Comparison of ENCODE assay signal across 8 cellular contexts in genomic region chr19:14536926-14537692, GRCh38. TPM values are rescaled to one million over a fixed set of nuclear protein-coding genes. Genes with fewer than 3 reads are reported as not detected.
A peak's percentile ranks its signal among the peaks of the same experiment; 100 is the strongest.
DNase-seq lines count a peak whose midpoint lies in the region; ATAC-seq and TF ChIP-seq lines count a peak whose summit lies in the region.

No MANE protein-coding gene starts in this region.

- 13 to 36% methylated on average over 24 of the region's 24 CpGs for WGBS in sigmoid colon, 2 donors

- DNase-seq in CD4-positive, CD25-positive, alpha-beta regulatory T cell: peak in 1 of 3 donors; percentile 80
- peak; percentile 69 for DNase-seq in NCI-H2029 (lab: John Stamatoyannopoulos, UW)
- peak; percentile 47 for DNase-seq in activated naive CD8-positive, alpha-beta T cell treated with anti-CD3 and anti-CD28 coated beads for 36 hours
- DNase-seq in iPS DF 19.7 (ENCODE audit: low read depth, low spot score): peak; percentile 93
- DNase-seq in stimulated activated CD4-positive, alpha-beta T cell treated with anti-CD3 and anti-CD28 coated beads, Interleukin-2, amount 100 ng/mL, for 4 hours (ENCODE audit: low read depth): peak; percentile 24
- DNase-seq in sigmoid colon: no peak
- no peak for DNase-seq in NCI-H524 treated with DMSO at 0.1 percent for 48 hours (lab: John Stamatoyannopoulos, UW)

- intact Hi-C loops in sigmoid colon (cut with DNase I): no loop called here

- TF ChIP-seq EP300 in sigmoid colon (IDR thresholded peaks at IDR 0.05): no peak

- peak; percentile 43 to 50 for ATAC-seq in CD4-positive, CD25-positive, alpha-beta regulatory T cell (ENCODE audit: low read depth in 2 of 2)
- no peak for ATAC-seq in HG03460 (IDR thresholded peaks at IDR 0.05; ENCODE audit: unreplicated experiment)

- no peak overlapping the region for H3K4me3 ChIP-seq in CD4-positive, CD25-positive, alpha-beta regulatory T cell (ENCODE audit: low read depth, low read length)
- H3K4me3 ChIP-seq in sigmoid colon: peak overlapping the region in 2 of 4 donors; percentile 8 to 16

- H3K4me1 Mint-ChIP-seq in CD4-positive, CD25-positive, alpha-beta regulatory T cell: peaks cover 0 to 71% (median 20%) of the 10 kb centered on the region in 4 donors
- H3K4me1 Mint-ChIP-seq in activated naive CD8-positive, alpha-beta T cell treated with anti-CD3 and anti-CD28 coated beads for 36 hours: peaks cover 28% of the 10 kb centered on the region

- H3K4me3 Mint-ChIP-seq in CD4-positive, CD25-positive, alpha-beta regulatory T cell: peak overlapping the region in 1 of 4 donors; percentile 16
- no peak overlapping the region for H3K4me3 Mint-ChIP-seq in activated naive CD8-positive, alpha-beta T cell treated with anti-CD3 and anti-CD28 coated beads for 36 hours

- H3K4me1 ChIP-seq in CD4-positive, CD25-positive, alpha-beta regulatory T cell (ENCODE audit: control insufficient read depth, insufficient read depth, low read length, poor library complexity, severe bottlenecking): peaks cover 19% of the 10 kb centered on the region
- peaks cover 0 to 7% (median 0%) of the 10 kb centered on the region in 4 donors for H3K4me1 ChIP-seq in sigmoid colon

- no peaks in the 10 kb centered on the region for H3K9me3 ChIP-seq in CD4-positive, CD25-positive, alpha-beta regulatory T cell (ENCODE audit: control insufficient read depth in 2 of 2, low read length in 2 of 2)
- no peaks in the 10 kb centered on the region for H3K9me3 ChIP-seq in sigmoid colon

- TF ChIP-seq POLR2A in sigmoid colon (IDR thresholded peaks at IDR 0.05): no peak

- peak overlapping the region in 1 of 3 donors; percentile 90 for H3K27ac Mint-ChIP-seq in CD4-positive, CD25-positive, alpha-beta regulatory T cell
- no peak overlapping the region for H3K27ac Mint-ChIP-seq in activated naive CD8-positive, alpha-beta T cell treated with anti-CD3 and anti-CD28 coated beads for 36 hours

- H3K27me3 ChIP-seq in CD4-positive, CD25-positive, alpha-beta regulatory T cell (ENCODE audit: control insufficient read depth, insufficient read depth, low read length): no peaks in the 10 kb centered on the region
- no peaks in the 10 kb centered on the region for H3K27me3 ChIP-seq in sigmoid colon

- no peaks in the 10 kb centered on the region for H3K9me3 Mint-ChIP-seq in CD4-positive, CD25-positive, alpha-beta regulatory T cell
- no peaks in the 10 kb centered on the region for H3K9me3 Mint-ChIP-seq in activated naive CD8-positive, alpha-beta T cell treated with anti-CD3 and anti-CD28 coated beads for 36 hours

- peaks cover 8% of the 10 kb centered on the region for H3K36me3 Mint-ChIP-seq in CD4-positive, CD25-positive, alpha-beta regulatory T cell
- peaks cover 5% of the 10 kb centered on the region for H3K36me3 Mint-ChIP-seq in activated naive CD8-positive, alpha-beta T cell treated with anti-CD3 and anti-CD28 coated beads for 36 hours

- peaks cover 28% of the 10 kb centered on the region for H3K36me3 ChIP-seq in CD4-positive, CD25-positive, alpha-beta regulatory T cell (ENCODE audit: control insufficient read depth, insufficient read depth, low read length)
- H3K36me3 ChIP-seq in sigmoid colon: no peaks in the 10 kb centered on the region

- no peak for TF ChIP-seq CTCF in sigmoid colon (IDR thresholded peaks at IDR 0.05)

- no peak overlapping the region for H3K27ac ChIP-seq in CD4-positive, CD25-positive, alpha-beta regulatory T cell (ENCODE audit: insufficient read depth, low read length, poor library complexity, severe bottlenecking)
- H3K27ac ChIP-seq in sigmoid colon: peak overlapping the region in 1 of 4 donors; percentile 28

- H3K27me3 Mint-ChIP-seq in CD4-positive, CD25-positive, alpha-beta regulatory T cell: no peaks in the 10 kb centered on the region
- no peaks in the 10 kb centered on the region for H3K27me3 Mint-ChIP-seq in activated naive CD8-positive, alpha-beta T cell treated with anti-CD3 and anti-CD28 coated beads for 36 hours

RNA-seq across cellular contexts. Expression of gene TECR, which starts 7.7 kb away (rescaled TPM):
- 159 TPM for total RNA-seq in CD4-positive, CD25-positive, alpha-beta regulatory T cell
- 100 to 1,000 TPM; 304 to 351 (median 335) TPM for polyA plus RNA-seq in CD4-positive, CD25-positive, alpha-beta regulatory T cell
- total RNA-seq in activated naive CD8-positive, alpha-beta T cell treated with anti-CD3 and anti-CD28 coated beads for 36 hours: 10 to 100 TPM; 86.1 to 88.7 TPM
- total RNA-seq in sigmoid colon: 10 to 100 TPM; 20.6 to 34.2 (median 30.0) TPM
- 100 to 1,000 TPM in 1 of 3 donors, 10 to 100 TPM in 2; 32.4 to 139 (median 37.2) TPM for polyA plus RNA-seq in sigmoid colon

RNA-seq across cellular contexts. Expression of gene DNAJB1, which starts 18.9 kb away (rescaled TPM):
- total RNA-seq in CD4-positive, CD25-positive, alpha-beta regulatory T cell: 754 TPM
- polyA plus RNA-seq in CD4-positive, CD25-positive, alpha-beta regulatory T cell: 100 to 1,000 TPM; 302 to 349 (median 332) TPM
- 10 to 100 TPM; 45.0 to 45.7 TPM for total RNA-seq in activated naive CD8-positive, alpha-beta T cell treated with anti-CD3 and anti-CD28 coated beads for 36 hours
- 10 to 100 TPM; 44.6 to 69.3 (median 51.9) TPM for total RNA-seq in sigmoid colon
- polyA plus RNA-seq in sigmoid colon: 100 to 1,000 TPM in 1 of 3 donors, 10 to 100 TPM in 2; 70.9 to 118 (median 77.6) TPM

RNA-seq across cellular contexts. Expression of gene NDUFB7, which starts 34.8 kb away (rescaled TPM):
- total RNA-seq in CD4-positive, CD25-positive, alpha-beta regulatory T cell: 51.4 TPM
- polyA plus RNA-seq in CD4-positive, CD25-positive, alpha-beta regulatory T cell: 100 to 1,000 TPM; 196 to 238 (median 218) TPM
- 100 to 1,000 TPM; 128 to 129 TPM for total RNA-seq in activated naive CD8-positive, alpha-beta T cell treated with anti-CD3 and anti-CD28 coated beads for 36 hours
- total RNA-seq in sigmoid colon: 100 to 1,000 TPM; 475 to 652 (median 564) TPM
- 100 to 1,000 TPM; 601 to 853 (median 808) TPM for polyA plus RNA-seq in sigmoid colon

RNA-seq across cellular contexts. Expression of gene GIPC1, which starts 41.2 kb away (rescaled TPM):
- total RNA-seq in CD4-positive, CD25-positive, alpha-beta regulatory T cell: 37.5 TPM
- 10 to 100 TPM; 44.0 to 62.0 (median 55.7) TPM for polyA plus RNA-seq in CD4-positive, CD25-positive, alpha-beta regulatory T cell
- 10 to 100 TPM; 22.5 to 24.8 TPM for total RNA-seq in activated naive CD8-positive, alpha-beta T cell treated with anti-CD3 and anti-CD28 coated beads for 36 hours
- 10 to 100 TPM; 65.1 to 97.7 (median 68.5) TPM for total RNA-seq in sigmoid colon
- 100 to 1,000 TPM; 344 to 378 (median 351) TPM for polyA plus RNA-seq in sigmoid colon

RNA-seq across cellular contexts. Expression of gene CLEC17A, which starts 45.8 kb away (rescaled TPM):
- total RNA-seq in CD4-positive, CD25-positive, alpha-beta regulatory T cell: 0.25 TPM
- polyA plus RNA-seq in CD4-positive, CD25-positive, alpha-beta regulatory T cell: not detected
- under 1 TPM; 0.64 to 0.84 TPM for total RNA-seq in activated naive CD8-positive, alpha-beta T cell treated with anti-CD3 and anti-CD28 coated beads for 36 hours
- total RNA-seq in sigmoid colon: not detected
- 10 to 100 TPM in 1 of 3 donors, not detected in 2; 13.7 TPM for polyA plus RNA-seq in sigmoid colon

Comparison
In these comparisons a context has a peak if more than half of its experiments do, and no peak if none do; other contexts are left out.
1. DNase-seq: peak in NCI-H2029 (single experiment), activated naive CD8-positive, alpha-beta T cell treated with anti-CD3 and anti-CD28 coated beads for 36 hours (single experiment), iPS DF 19.7 (single experiment) and stimulated activated CD4-positive, alpha-beta T cell treated with anti-CD3 and anti-CD28 coated beads, Interleukin-2, amount 100 ng/mL, for 4 hours (single experiment); none in sigmoid colon (single experiment) and NCI-H524 treated with DMSO at 0.1 percent for 48 hours (single experiment).
2. RNA of gene DNAJB1, which starts 18.9 kb away (total RNA-seq): 754 TPM in CD4-positive, CD25-positive, alpha-beta regulatory T cell (single experiment); 44.6 to 69.3 TPM in sigmoid colon and 45.0 to 45.7 TPM in activated naive CD8-positive, alpha-beta T cell treated with anti-CD3 and anti-CD28 coated beads for 36 hours; every median in the first group is over 10 times any median in the second.